Comparison of ENCODE assay signal across 28 cellular contexts in genomic region chr3:4997946-4998345, GRCh38. TPM values are rescaled to one million over a fixed set of nuclear protein-coding genes. Genes with fewer than 3 reads are reported as not detected.
DNase-seq lines count a peak whose midpoint lies in the region; ATAC-seq, FAIRE-seq and TF ChIP-seq lines count a peak whose summit lies in the region.
"Had no signal": no experiment of that assay in that cellular context is flagged by ENCODE, and none has a peak within 500 bp of the region (broad histone marks: within the 10 kb centered on the region; RNA-seq: fewer than 3 reads in every experiment).

No MANE protein-coding gene starts in this region.

- H4K91ac ChIP-seq in trophoblast cell (ENCODE audit: low read depth, low read length) = peak overlapping the region; percentile 83

- no peak overlapping the region for H4K12ac ChIP-seq in trophoblast cell (ENCODE audit: low read depth, low read length)

- H3K4me2 ChIP-seq in K562 (ENCODE audit: insufficient read depth, low read length) = no peak overlapping the region
- no peak overlapping the region for H3K4me2 ChIP-seq in trophoblast cell (ENCODE audit: low read length)

- H2AFZ ChIP-seq in K562 (ENCODE audit: low read depth, low read length) (no peak overlapping the region), trophoblast cell (ENCODE audit: insufficient read depth, low read length, poor library complexity) (no peak overlapping the region)
- H2AFZ ChIP-seq: GM23248 had no signal

- H3K79me1 ChIP-seq in trophoblast cell (ENCODE audit: low read length) = peaks cover 48% of the 10 kb centered on the region

- no peaks in the 10 kb centered on the region for H3K36me3 ChIP-seq in K562 (ENCODE audit: control insufficient read depth, insufficient read depth, low read length)
- H3K36me3 ChIP-seq in trophoblast cell (ENCODE audit: control insufficient read depth in 1 of 2, insufficient read depth in 2 of 2, low read length in 2 of 2) = no peaks in the 10 kb centered on the region
- H3K36me3 ChIP-seq: BE2C, SJSA1 had no signal

- in situ Hi-C loops in K562 (cut with MboI) = no loop called here

- H3K9me3 ChIP-seq in K562 (replicated peaks; ENCODE audit: control insufficient read depth, insufficient read depth, low read depth, low read length) = no peaks in the 10 kb centered on the region
- H3K9me3 ChIP-seq in trophoblast cell (ENCODE audit: insufficient read depth, low read depth, low read length) = no peaks in the 10 kb centered on the region
- H3K9me3 ChIP-seq: BE2C, SJSA1 had no signal

- H3K27me3 ChIP-seq in K562 (ENCODE audit: control insufficient read depth in 2 of 2, insufficient read depth in 2 of 2, low read length in 2 of 2) (no peaks in the 10 kb centered on the region), trophoblast cell (ENCODE audit: insufficient read depth, low read length) (no peaks in the 10 kb centered on the region)
- H3K27me3 ChIP-seq: BE2C, SJSA1 had no signal

- H4K8ac ChIP-seq in trophoblast cell (ENCODE audit: low read depth, low read length) = no peak overlapping the region

- no peaks in the 10 kb centered on the region for H3K27me3 Mint-ChIP-seq in T-helper 1 cell treated with Interleukin-12 subunit alpha and Interleukin-12 subunit beta and Interleukin-4 antibody, amounts not matched to agents 30 μg/mL and 1 μg/mL, for 36 hours (ENCODE audit: low read depth)
- H3K27me3 Mint-ChIP-seq in natural killer cell treated with Interleukin-12 subunit alpha and Interleukin-12 subunit beta and Interleukin-15 and Interleukin-18, amount 100 ng/mL, for 72 hours = no peaks in the 10 kb centered on the region
- H3K27me3 Mint-ChIP-seq in natural killer cell (ENCODE audit: low read depth in 2 of 2) = no peaks in the 10 kb centered on the region

- H3K18ac ChIP-seq in trophoblast cell (ENCODE audit: low read length) = no peak overlapping the region

- TF ChIP-seq POLR2A in K562 (conservative IDR thresholded peaks at IDR 0.05) = no peak

- POLR2A ChIA-PET in K562 (lab: Yijun Ruan, JAX) = interaction anchor here (0.7 to 1.4 kb wide), 3 partner anchors 11 to 182 kb away, joined by 3 to 4 read pairs (median 3); no protein-coding TSS in a partner anchor

- H3K9me3 Mint-ChIP-seq in T-helper 1 cell treated with Interleukin-12 subunit alpha and Interleukin-12 subunit beta and Interleukin-4 antibody, amounts not matched to agents 30 μg/mL and 1 μg/mL, for 36 hours = no peaks in the 10 kb centered on the region
- H3K9me3 Mint-ChIP-seq in natural killer cell treated with Interleukin-12 subunit alpha and Interleukin-12 subunit beta and Interleukin-15 and Interleukin-18, amount 100 ng/mL, for 72 hours = no peaks in the 10 kb centered on the region
- H3K9me3 Mint-ChIP-seq in natural killer cell = no peaks in the 10 kb centered on the region
- H3K9me3 Mint-ChIP-seq: CD8-positive, alpha-beta memory T cell had no signal

- no peaks in the 10 kb centered on the region for H3K36me3 Mint-ChIP-seq in T-helper 1 cell treated with Interleukin-12 subunit alpha and Interleukin-12 subunit beta and Interleukin-4 antibody, amounts not matched to agents 30 μg/mL and 1 μg/mL, for 36 hours (ENCODE audit: low read depth)
- no peaks in the 10 kb centered on the region for H3K36me3 Mint-ChIP-seq in natural killer cell treated with Interleukin-12 subunit alpha and Interleukin-12 subunit beta and Interleukin-15 and Interleukin-18, amount 100 ng/mL, for 72 hours
- no peaks in the 10 kb centered on the region for H3K36me3 Mint-ChIP-seq in natural killer cell
- H3K36me3 Mint-ChIP-seq: CD8-positive, alpha-beta memory T cell had no signal

- no peaks in the 10 kb centered on the region for H3K9me1 ChIP-seq in K562 (ENCODE audit: control insufficient read depth, insufficient read depth, low read length)

- no peak for DNase-seq in T-helper 1 cell
- DNase-seq in natural killer cell treated with Interleukin-12 subunit alpha and Interleukin-12 subunit beta and Interleukin-15 and Interleukin-18, amount 100 ng/mL, for 72 hours (ENCODE audit: low spot score) = no peak
- DNase-seq in natural killer cell = no peak
- DNase-seq in K562 (ENCODE audit: extremely low read depth in 1 of 4, low spot score in 3 of 4) = no peak
- DNase-seq in trophoblast cell = peak; percentile 79 to 91
- no peak for DNase-seq in NCI-H2227 treated with DMSO at 0.1 percent for 48 hours (lab: John Stamatoyannopoulos, UW)
- no peak for DNase-seq in dermis blood vessel endothelial cell
- DNase-seq: ACHN; BE2C; CD8-positive, alpha-beta memory T cell; DND-41; GM23248; HCEC 1CT; Karpas-422; MV-4-11; NCI-H1105; NCI-H146; NCI-H1930; NCI-H2107; NCI-H446; NCI-H524 treated with DMSO at 0.1 percent for 48 hours; NCI-H774 had no signal

- no peak overlapping the region for H3K27ac ChIP-seq in K562 (ENCODE audit: extremely low read depth, low read depth, low read length)
- no peak overlapping the region for H3K27ac ChIP-seq in trophoblast cell (ENCODE audit: low read depth, low read length)
- H3K27ac ChIP-seq: 22Rv1, GM23248, SJSA1 had no signal

- H3K4me3 ChIP-seq in K562 (no peak overlapping the region), trophoblast cell (ENCODE audit: low read depth, low read length) (no peak overlapping the region)
- H3K4me3 ChIP-seq: GM23248, SJSA1 had no signal

- H3K14ac ChIP-seq in trophoblast cell (ENCODE audit: low read length) = peak overlapping the region; percentile 58

- H2BK12ac ChIP-seq in trophoblast cell (ENCODE audit: low read length) = peak overlapping the region; percentile 7

- H3K9ac ChIP-seq in K562 (ENCODE audit: insufficient read depth in 1 of 2, low read depth in 2 of 2, low read length in 2 of 2) = peak overlapping the region in 1 of 2 experiments; percentile 23; a peak in 1 of 4 replicates
- H3K9ac ChIP-seq in trophoblast cell (ENCODE audit: low read length) = no peak overlapping the region
- H3K9ac ChIP-seq: GM23248 had no signal

- TF ChIP-seq CTCF in natural killer cell (IDR thresholded peaks at IDR 0.05) = no peak
- TF ChIP-seq CTCF in K562 (IDR thresholded peaks at IDR 0.05 in 2 of 3, conservative IDR thresholded peaks at IDR 0.05 in 1 of 3; ENCODE audit: insufficient read depth in 2 of 3, low read depth in 1 of 3, low read length in 3 of 3) = no peak

- WGBS in K562 (ENCODE audit: insufficient coverage, low coverage, missing lambda C conversion rate) = 79% methylated on average over 5 of the region's 7 CpGs
- WGBS in trophoblast cell (ENCODE audit: extremely low coverage, insufficient coverage, insufficient read length) = no CpG with 5 or more reads among the region's 7 CpGs

- peak overlapping the region; percentile 45 for H3K27ac Mint-ChIP-seq in T-helper 1 cell treated with Interleukin-12 subunit alpha and Interleukin-12 subunit beta and Interleukin-4 antibody, amounts not matched to agents 30 μg/mL and 1 μg/mL, for 36 hours
- H3K27ac Mint-ChIP-seq in natural killer cell treated with Interleukin-12 subunit alpha and Interleukin-12 subunit beta and Interleukin-15 and Interleukin-18, amount 100 ng/mL, for 72 hours = peak overlapping the region; percentile 93 to 95
- no peak overlapping the region for H3K27ac Mint-ChIP-seq in natural killer cell

- no peaks in the 10 kb centered on the region for H3K79me2 ChIP-seq in K562 (ENCODE audit: control insufficient read depth, insufficient read depth, low read length)
- H3K79me2 ChIP-seq in trophoblast cell (ENCODE audit: control insufficient read depth, insufficient read depth, low read length, poor library complexity) = peaks cover 4% of the 10 kb centered on the region

- BruUV-seq in K562 (replicated peaks; lab: Mats Ljungman, UMichigan) = no TSS peak

- peak overlapping the region; percentile 16 for H2AK5ac ChIP-seq in trophoblast cell (ENCODE audit: low read length)

- peaks cover 45 to 82% of the 10 kb centered on the region in 2 experiments for H3K4me1 ChIP-seq in K562 (replicated peaks in 1 of 2; ENCODE audit: control insufficient read depth in 2 of 2, insufficient read depth in 2 of 2, low read length in 2 of 2)
- H3K4me1 ChIP-seq in trophoblast cell (ENCODE audit: control insufficient read depth in 1 of 2, insufficient read depth in 2 of 2, low read length in 2 of 2) = peaks cover 29 to 42% of the 10 kb centered on the region in 2 experiments
- H3K4me1 ChIP-seq: BE2C had no signal

- peaks cover 53% of the 10 kb centered on the region for H3K4me1 Mint-ChIP-seq in T-helper 1 cell treated with Interleukin-12 subunit alpha and Interleukin-12 subunit beta and Interleukin-4 antibody, amounts not matched to agents 30 μg/mL and 1 μg/mL, for 36 hours (ENCODE audit: low read depth)
- peaks cover 68 to 79% of the 10 kb centered on the region in 2 donors for H3K4me1 Mint-ChIP-seq in natural killer cell treated with Interleukin-12 subunit alpha and Interleukin-12 subunit beta and Interleukin-15 and Interleukin-18, amount 100 ng/mL, for 72 hours (ENCODE audit: low read depth in 2 of 2)
- peaks cover 20 to 23% of the 10 kb centered on the region in 2 donors for H3K4me1 Mint-ChIP-seq in natural killer cell

- CTCF ChIA-PET in K562 (lab: Yijun Ruan, JAX; ENCODE audit: low intra/inter-chr PET ratio) = no interaction called here

- no peak overlapping the region for H3K23ac ChIP-seq in trophoblast cell (ENCODE audit: low read length)

- no peak overlapping the region for H3K4me3 Mint-ChIP-seq in T-helper 1 cell treated with Interleukin-12 subunit alpha and Interleukin-12 subunit beta and Interleukin-4 antibody, amounts not matched to agents 30 μg/mL and 1 μg/mL, for 36 hours
- no peak overlapping the region for H3K4me3 Mint-ChIP-seq in natural killer cell treated with Interleukin-12 subunit alpha and Interleukin-12 subunit beta and Interleukin-15 and Interleukin-18, amount 100 ng/mL, for 72 hours
- H3K4me3 Mint-ChIP-seq in natural killer cell = no peak overlapping the region
- H3K4me3 Mint-ChIP-seq: CD14-positive monocyte; CD8-positive, alpha-beta memory T cell had no signal

- H4K20me1 ChIP-seq in K562 (replicated peaks; ENCODE audit: control insufficient read depth, insufficient read depth, low read length) = no peaks in the 10 kb centered on the region

- H3K4ac ChIP-seq in trophoblast cell (ENCODE audit: low read depth, low read length) = peak overlapping the region; percentile 0

- TF ChIP-seq RAD21 in K562 (CRISPR knock-in tag; conservative IDR thresholded peaks at IDR 0.05 in 1 of 2, IDR thresholded peaks at IDR 0.05 in 1 of 2) = no peak

- no peak for ATAC-seq in natural killer cell treated with Interleukin-12 subunit alpha and Interleukin-12 subunit beta and Interleukin-15 and Interleukin-18, amount 100 ng/mL, for 72 hours
- ATAC-seq in natural killer cell (no peak), K562 (no peak)
- ATAC-seq: Right ventricle myocardium inferior had no signal

- no peak for FAIRE-seq in K562 (lab: Jason Lieb, UNC)
- FAIRE-seq: GM12892 had no signal

- no peak for TF ChIP-seq EP300 in K562 (IDR thresholded peaks at IDR 0.05; ENCODE audit: low read length)

- intact Hi-C loops in natural killer cell (cut with micrococcal nuclease) (no loop called here), K562 (cut with micrococcal nuclease) (no loop called here)

- peak overlapping the region; percentile 75 for H2BK5ac ChIP-seq in trophoblast cell (ENCODE audit: low read depth, low read length, poor library complexity)

- H2BK120ac ChIP-seq in trophoblast cell (ENCODE audit: insufficient read depth, low read length, poor library complexity) = peak overlapping the region; percentile 68

RNA-seq across cellular contexts. Expression of gene BHLHE40, which starts 18.7 kb away (rescaled TPM):
- total RNA-seq in natural killer cell treated with Interleukin-12 subunit alpha and Interleukin-12 subunit beta and Interleukin-15 and Interleukin-18, amount 100 ng/mL, for 72 hours = 100 to 1,000 TPM; 579 to 941 TPM
- 100 to 1,000 TPM; 512 to 725 (median 719) TPM for total RNA-seq in natural killer cell
- 81.5 and 114 TPM in 2 replicates for total RNA-seq in K562 (2011; cell fraction: chromatin; rRNA removed; ENCODE audit: low replicate concordance)
- 100 and 103 TPM in 2 replicates for total RNA-seq in K562 (2011; cell fraction: nucleolus; rRNA removed)
- 92.4 and 99.8 TPM in 2 replicates for total RNA-seq in K562 (2011; cell fraction: nucleoplasm; rRNA removed)
- total RNA-seq in K562 (2014; rRNA removed) = 38.7 and 44.5 TPM in 2 replicates
- total RNA-seq in K562 (2014; rRNA removed; fragmentation: Illumina TruSeq; extraction: Trizol) = 19.4 and 20.6 TPM in 2 replicates
- total RNA-seq in K562 (2015; rRNA removed; fragmentation: Illumina TruSeq; extraction: Trizol) = 27.7 and 27.8 TPM in 2 replicates
- total RNA-seq in K562 (2021) = 47.5 and 51.8 TPM in 2 replicates
- 83.9 and 105 TPM in 2 replicates for polyA plus RNA-seq in K562 (2011; rRNA removed)
- polyA plus RNA-seq in K562 (2011; cell fraction: cytosol; rRNA removed) = 72.3 and 73.7 TPM in 2 replicates
- 144 and 202 TPM in 2 replicates for polyA plus RNA-seq in K562 (2011; cell fraction: nucleus; rRNA removed)
- 98.8 and 122 TPM in 2 replicates for polyA plus RNA-seq in K562 (2012)
- 49.6 and 57.8 TPM in 2 replicates for polyA plus RNA-seq in K562 (2014; fragmentation: Illumina TruSeq; extraction: Trizol)
- 10 to 100 TPM; 12.0 to 24.3 TPM for polyA plus RNA-seq in K562 (2014; fragmentation: Nextera tagmentation; extraction: Ambion mirVana)
- polyA plus RNA-seq in K562 (2014; rRNA removed) = 30.9 and 31.4 TPM in 2 replicates
- polyA minus RNA-seq in K562 (2011; rRNA and poly(A)+ RNA removed) = 76.2 and 78.0 TPM in 2 replicates
- polyA minus RNA-seq in K562 (2011; cell fraction: cytosol; rRNA and poly(A)+ RNA removed) = 70.7 and 90.6 TPM in 2 replicates
- 122 and 139 TPM in 2 replicates for polyA minus RNA-seq in K562 (2011; cell fraction: nucleus; rRNA and poly(A)+ RNA removed)
- polyA plus RNA-seq in trophoblast cell (2013) = 173 and 187 TPM in 2 replicates
- total RNA-seq in dermis blood vessel endothelial cell = 7.5 and 16.0 TPM in 2 replicates

Comparison
In these comparisons a context has a peak if more than half of its experiments do, and no peak if none do; other contexts are left out.
1. H3K27ac Mint-ChIP-seq: peak in T-helper 1 cell treated with Interleukin-12 subunit alpha and Interleukin-12 subunit beta and Interleukin-4 antibody, amounts not matched to agents 30 μg/mL and 1 μg/mL, for 36 hours (single experiment) and natural killer cell treated with Interleukin-12 subunit alpha and Interleukin-12 subunit beta and Interleukin-15 and Interleukin-18, amount 100 ng/mL, for 72 hours (2 of 2); none in natural killer cell (0 of 2).
2. DNase-seq: peak in trophoblast cell (2 of 2); none in T-helper 1 cell (0 of 5), natural killer cell treated with Interleukin-12 subunit alpha and Interleukin-12 subunit beta and Interleukin-15 and Interleukin-18, amount 100 ng/mL, for 72 hours (single experiment), natural killer cell (single experiment), K562 (0 of 4), NCI-H2227 treated with DMSO at 0.1 percent for 48 hours (single experiment) and dermis blood vessel endothelial cell (single experiment).
3. RNA of gene BHLHE40, which starts 18.7 kb away (total RNA-seq): 579 to 941 TPM in natural killer cell treated with Interleukin-12 subunit alpha and Interleukin-12 subunit beta and Interleukin-15 and Interleukin-18, amount 100 ng/mL, for 72 hours and 512 to 725 TPM in natural killer cell; 19.4 to 114 TPM in K562 and 7.5 to 16.0 TPM in dermis blood vessel endothelial cell; every median in the first group is over 4 times any median in the second.